Comparison of ENCODE assay signal across 16 cellular contexts in genomic region chr19:17716309-17716929, GRCh38. TPM values are rescaled to one million over a fixed set of nuclear protein-coding genes. Genes with fewer than 3 reads are reported as not detected.
A peak's percentile ranks its signal among the peaks of the same experiment; 100 is the strongest.
DNase-seq lines count a peak whose midpoint lies in the region; ATAC-seq and TF ChIP-seq lines count a peak whose summit lies in the region.
"Had no signal": no experiment of that assay in that cellular context is flagged by ENCODE, and none has a peak within 500 bp of the region (broad histone marks: within the 10 kb centered on the region; RNA-seq: fewer than 3 reads in every experiment).

No MANE protein-coding gene starts in this region.

- H3K4me2 ChIP-seq in MM.1S (ENCODE audit: low read depth, low read length), result no peak overlapping the region

- TF ChIP-seq CTCF in MM.1S (IDR thresholded peaks at IDR 0.05; ENCODE audit: low read length) (peak; percentile 19; the same call in 1 of the 2 replicates), endodermal cell (conservative IDR thresholded peaks at IDR 0.05) (peak; percentile 58), sigmoid colon (IDR thresholded peaks at IDR 0.05) (no peak)

- H3K27me3 Mint-ChIP-seq in endodermal cell (ENCODE audit: insufficient read depth), result peaks cover 3% of the 10 kb centered on the region
- H3K27me3 Mint-ChIP-seq in naive thymus-derived CD4-positive, alpha-beta T cell, result peaks cover 0 to 2% (median 0%) of the 10 kb centered on the region in 5 donors
- H3K27me3 Mint-ChIP-seq: activated naive CD8-positive, alpha-beta T cell treated with anti-CD3 and anti-CD28 coated beads for 36 hours; memory B cell had no signal

- WGBS in endodermal cell (ENCODE audit: insufficient coverage in 1 of 2, insufficient read length in 1 of 2), 2 experiments, result 88 to 96% methylated on average over 4 of the region's 4 CpGs
- 63 to 76% methylated on average over 4 of the region's 4 CpGs for WGBS in sigmoid colon, 2 donors

- H3K79me2 ChIP-seq in MM.1S (ENCODE audit: low read length), result peaks cover 14% of the 10 kb centered on the region

- H3K27me3 ChIP-seq in MM.1S (replicated peaks; ENCODE audit: insufficient read depth, low read length) (peaks cover 27% of the 10 kb centered on the region), endodermal cell (ENCODE audit: control insufficient read depth, insufficient read depth, low read length, poor library complexity, severe bottlenecking) (no peaks in the 10 kb centered on the region), sigmoid colon (no peaks in the 10 kb centered on the region)
- no peaks in the 10 kb centered on the region for H3K27me3 ChIP-seq in naive thymus-derived CD4-positive, alpha-beta T cell (ENCODE audit: control insufficient read depth in 2 of 2, insufficient read depth in 2 of 2, low read length in 2 of 2)
- H3K27me3 ChIP-seq: colonic mucosa, pancreas had no signal

- H3K9me3 Mint-ChIP-seq in endodermal cell, result no peaks in the 10 kb centered on the region
- no peaks in the 10 kb centered on the region for H3K9me3 Mint-ChIP-seq in naive thymus-derived CD4-positive, alpha-beta T cell
- H3K9me3 Mint-ChIP-seq: activated naive CD8-positive, alpha-beta T cell treated with anti-CD3 and anti-CD28 coated beads for 36 hours; memory B cell had no signal

- H3K9me2 ChIP-seq in MM.1S (replicated peaks; ENCODE audit: insufficient read depth, low read length), result no peaks in the 10 kb centered on the region

- H3F3A ChIP-seq in MM.1S (ENCODE audit: insufficient read depth, low read length), result no peaks in the 10 kb centered on the region

- H3K4me3 Mint-ChIP-seq in endodermal cell, result no peak overlapping the region
- peak overlapping the region in 1 of 10 donors; percentile 78 for H3K4me3 Mint-ChIP-seq in naive thymus-derived CD4-positive, alpha-beta T cell
- H3K4me3 Mint-ChIP-seq: activated naive CD8-positive, alpha-beta T cell treated with anti-CD3 and anti-CD28 coated beads for 36 hours had no signal

- H3K9me3 ChIP-seq in MM.1S (replicated peaks; ENCODE audit: insufficient read depth, low read length) (no peaks in the 10 kb centered on the region), endodermal cell (ENCODE audit: control insufficient read depth, low read length) (no peaks in the 10 kb centered on the region), sigmoid colon (no peaks in the 10 kb centered on the region)
- H3K9me3 ChIP-seq in naive thymus-derived CD4-positive, alpha-beta T cell (ENCODE audit: control insufficient read depth in 2 of 3, low read length in 3 of 3), result no peaks in the 10 kb centered on the region
- H3K9me3 ChIP-seq: colonic mucosa, pancreas had no signal

- CTCF ChIA-PET in naive thymus-derived CD4-positive, alpha-beta T cell (lab: Charles Lee), result no interaction called here

- H3K27ac ChIP-seq in MM.1S (ENCODE audit: low read length), result no peak overlapping the region
- no peak overlapping the region for H3K27ac ChIP-seq in endodermal cell (ENCODE audit: low read depth, low read length)
- H3K27ac ChIP-seq in sigmoid colon, result peak overlapping the region in 3 of 4 donors; percentile 56 to 69 (median 60)
- no peak overlapping the region for H3K27ac ChIP-seq in naive thymus-derived CD4-positive, alpha-beta T cell (ENCODE audit: low read depth, low read length)
- H3K27ac ChIP-seq: pancreas had no signal

- no peak overlapping the region for H2AFZ ChIP-seq in MM.1S (ENCODE audit: low read length)

- H3K36me3 ChIP-seq in MM.1S (replicated peaks; ENCODE audit: insufficient read depth, low read length), result no peaks in the 10 kb centered on the region
- no peaks in the 10 kb centered on the region for H3K36me3 ChIP-seq in endodermal cell (ENCODE audit: control insufficient read depth, insufficient read depth, low read length)
- no peaks in the 10 kb centered on the region for H3K36me3 ChIP-seq in sigmoid colon
- H3K36me3 ChIP-seq in naive thymus-derived CD4-positive, alpha-beta T cell (ENCODE audit: control insufficient read depth in 2 of 3, insufficient read depth in 3 of 3, low read length in 3 of 3), result peaks cover 0 to 4% (median 0%) of the 10 kb centered on the region in 3 experiments
- H3K36me3 ChIP-seq: colonic mucosa, pancreas had no signal

- no peak overlapping the region for H3K27ac Mint-ChIP-seq in endodermal cell
- no peak overlapping the region for H3K27ac Mint-ChIP-seq in naive thymus-derived CD4-positive, alpha-beta T cell
- H3K27ac Mint-ChIP-seq: activated naive CD8-positive, alpha-beta T cell treated with anti-CD3 and anti-CD28 coated beads for 36 hours; memory B cell had no signal

- no peaks in the 10 kb centered on the region for H4K20me1 ChIP-seq in MM.1S (ENCODE audit: insufficient read depth, low read length)

- H3K4me3 ChIP-seq in MM.1S (ENCODE audit: low read length) (no peak overlapping the region), endodermal cell (ENCODE audit: low read length) (no peak overlapping the region), sigmoid colon (no peak overlapping the region)
- no peak overlapping the region for H3K4me3 ChIP-seq in naive thymus-derived CD4-positive, alpha-beta T cell (ENCODE audit: low read length)
- H3K4me3 ChIP-seq: colonic mucosa, pancreas had no signal

- no peak for ATAC-seq in GM19397 (IDR thresholded peaks at IDR 0.05; ENCODE audit: unreplicated experiment)
- no peak for ATAC-seq in naive thymus-derived CD4-positive, alpha-beta T cell

- H3K4me1 ChIP-seq in MM.1S (ENCODE audit: low read length) (peaks cover 13% of the 10 kb centered on the region), endodermal cell (ENCODE audit: control insufficient read depth, insufficient read depth, low read length) (no peaks in the 10 kb centered on the region), sigmoid colon (peaks cover 0 to 39% (median 35%) of the 10 kb centered on the region in 4 donors)
- peaks cover 16 to 20% of the 10 kb centered on the region in 2 donors for H3K4me1 ChIP-seq in naive thymus-derived CD4-positive, alpha-beta T cell (ENCODE audit: control insufficient read depth in 2 of 2, insufficient read depth in 2 of 2, low read length in 2 of 2)

- no peak for TF ChIP-seq EP300 in sigmoid colon (IDR thresholded peaks at IDR 0.05)

- H3K4me1 Mint-ChIP-seq in endodermal cell, result peaks cover 12% of the 10 kb centered on the region
- H3K4me1 Mint-ChIP-seq in naive thymus-derived CD4-positive, alpha-beta T cell, result peaks cover 21 to 30% (median 28%) of the 10 kb centered on the region in 7 donors

- intact Hi-C loops in sigmoid colon (cut with DNase I), result no loop called here
- intact Hi-C loops in naive thymus-derived CD4-positive, alpha-beta T cell (cut with micrococcal nuclease), result loop anchor here in 1 of 2 donors (5.0 kb wide), 1 partner anchor 141 kb away; the partner anchor contains the start of gene RPL18A

- TF ChIP-seq POLR2A in sigmoid colon (IDR thresholded peaks at IDR 0.05), result no peak

- peak; percentile 38 for DNase-seq in DMS 273 (lab: John Stamatoyannopoulos, UW; ENCODE audit: unreplicated experiment)
- DNase-seq in DMS 273 treated with DMSO at 0.1 percent for 48 hours (lab: John Stamatoyannopoulos, UW), result no peak
- no peak for DNase-seq in MM.1S
- DNase-seq in endodermal cell, result no peak
- DNase-seq in sigmoid colon, result no peak
- no peak for DNase-seq in HPDE6-E6E7 (ENCODE audit: extremely low spot score)
- no peak for DNase-seq in naive thymus-derived CD4-positive, alpha-beta T cell
- DNase-seq: activated naive CD8-positive, alpha-beta T cell treated with anti-CD3 and anti-CD28 coated beads for 36 hours; Calu3; colonic mucosa; NK-92 treated with Interleukin-12 subunit alpha and Interleukin-12 subunit beta, amount 100 ng/mL, for 24 hours; stimulated activated CD4-positive, alpha-beta T cell treated with anti-CD3 and anti-CD28 coated beads, Interleukin-12 subunit alpha, Interleukin-12 subunit beta, amount 100 ng/mL, for 4 hours had no signal

- no peak overlapping the region for H3K9ac ChIP-seq in MM.1S (ENCODE audit: low read length)
- H3K9ac ChIP-seq in endodermal cell (ENCODE audit: extremely low read depth, low read length, poor library complexity, severe bottlenecking), result no peak overlapping the region

- POLR2A ChIA-PET in naive thymus-derived CD4-positive, alpha-beta T cell (lab: Charles Lee), result interaction anchor here (0.6 kb wide), 1 partner anchor 1645 kb away, joined by 3 read pairs; no protein-coding TSS in a partner anchor

- H3K36me3 Mint-ChIP-seq in endodermal cell (ENCODE audit: low read depth), result peaks cover 12% of the 10 kb centered on the region
- H3K36me3 Mint-ChIP-seq in naive thymus-derived CD4-positive, alpha-beta T cell, result peaks cover 0 to 5% (median 0%) of the 10 kb centered on the region in 5 donors

RNA-seq across cellular contexts. Expression of gene MAP1S, which starts 2.9 kb away (rescaled TPM):
- total RNA-seq in endodermal cell, result 10 to 100 TPM; 90.2 to 96.7 TPM
- polyA plus RNA-seq in endodermal cell (2013, experiment 1 of 2), result 41.4 TPM
- 38.1 TPM for polyA plus RNA-seq in endodermal cell (2013, experiment 2 of 2)
- total RNA-seq in sigmoid colon, result 10 to 100 TPM; 13.3 to 35.8 (median 16.6) TPM
- polyA plus RNA-seq in sigmoid colon, result 10 to 100 TPM; 13.8 to 20.6 (median 15.7) TPM
- 10 to 100 TPM; 28.6 to 73.8 (median 52.5) TPM for total RNA-seq in naive thymus-derived CD4-positive, alpha-beta T cell
- 10 to 100 TPM; 21.9 to 48.4 TPM for polyA plus RNA-seq in naive thymus-derived CD4-positive, alpha-beta T cell

RNA-seq across cellular contexts. Expression of gene UNC13A, which starts 28.3 kb away (rescaled TPM):
- 10 to 100 TPM in 1 of 2 donors, 1 to 10 TPM in 1; 5.6 to 10.7 TPM for total RNA-seq in endodermal cell
- polyA plus RNA-seq in endodermal cell (2013, experiment 1 of 2), result 2.8 TPM
- polyA plus RNA-seq in endodermal cell (2013, experiment 2 of 2), result 2.2 TPM
- under 1 TPM; 0.16 to 0.83 (median 0.70) TPM for total RNA-seq in sigmoid colon
- under 1 TPM; under 0.01 to 0.60 (median 0.23) TPM for polyA plus RNA-seq in sigmoid colon
- total RNA-seq in naive thymus-derived CD4-positive, alpha-beta T cell, result under 1 TPM in 4 of 5 experiments, not detected in 1; 0.03 to 0.30 (median 0.11) TPM
- polyA plus RNA-seq in naive thymus-derived CD4-positive, alpha-beta T cell, result under 1 TPM; 0.02 to 0.04 TPM
- total RNA-seq: subcutaneous adipose tissue had no signal

RNA-seq across cellular contexts. Expression of gene FCHO1, which starts 34.9 kb away (rescaled TPM):
- total RNA-seq in endodermal cell, result 10 to 100 TPM in 1 of 2 donors, 1 to 10 TPM in 1; 8.5 to 10.2 TPM
- 18.8 TPM for polyA plus RNA-seq in endodermal cell (2013, experiment 1 of 2)
- polyA plus RNA-seq in endodermal cell (2013, experiment 2 of 2), result 15.9 TPM
- total RNA-seq in sigmoid colon, result 1 to 10 TPM; 1.8 to 5.8 (median 4.4) TPM
- 10 to 100 TPM in 1 of 3 donors, 1 to 10 TPM in 2; 1.2 to 14.4 (median 2.5) TPM for polyA plus RNA-seq in sigmoid colon
- 100 to 1,000 TPM in 2 of 5 experiments, 10 to 100 TPM in 3; 73.2 to 107 (median 87.7) TPM for total RNA-seq in naive thymus-derived CD4-positive, alpha-beta T cell
- 10 to 100 TPM; 14.7 to 43.4 TPM for polyA plus RNA-seq in naive thymus-derived CD4-positive, alpha-beta T cell

Comparison
In these comparisons a context has a peak if more than half of its experiments do, and no peak if none do; other contexts are left out.
1. H3K27ac ChIP-seq: peak in sigmoid colon (3 of 4); none in MM.1S (single experiment), endodermal cell (single experiment) and naive thymus-derived CD4-positive, alpha-beta T cell (single experiment).
2. CTCF ChIP-seq: peak in MM.1S (single experiment) and endodermal cell (single experiment); none in sigmoid colon (0 of 4).
3. RNA of gene FCHO1, which starts 34.9 kb away (total RNA-seq): 73.2 to 107 TPM in naive thymus-derived CD4-positive, alpha-beta T cell; 8.5 to 10.2 TPM in endodermal cell and 1.8 to 5.8 TPM in sigmoid colon; every median in the first group is over 4 times any median in the second.